In the genomic region with DNA sequence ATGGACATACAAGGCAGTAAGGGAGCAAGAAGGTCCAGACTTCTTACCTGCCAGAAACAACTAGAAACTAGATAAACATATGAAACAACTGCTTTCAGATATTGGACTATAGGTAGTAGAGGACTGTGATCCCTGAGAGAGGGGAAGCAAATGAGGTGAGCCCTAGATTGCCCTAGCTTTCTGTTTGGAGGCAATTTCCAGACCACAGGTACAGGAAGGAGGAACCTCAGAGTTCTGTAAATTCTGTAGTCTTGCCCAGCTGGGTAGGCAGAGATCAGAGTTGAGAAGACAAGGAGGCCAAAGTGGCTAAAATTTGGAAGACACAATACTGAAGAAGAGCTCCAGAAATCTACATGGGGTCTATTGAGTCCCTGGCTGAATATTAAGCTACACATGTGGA, we compare ENCODE assay signal across 13 cellular contexts. TPM values are rescaled to one million over a fixed set of nuclear protein-coding genes. Genes with fewer than 3 reads are reported as not detected.
DNase-seq lines count a peak whose midpoint lies in the region; ATAC-seq and TF ChIP-seq lines count a peak whose summit lies in the region.
"Had no signal": no experiment of that assay in that cellular context is flagged by ENCODE, and none has a peak within 500 bp of the region (broad histone marks: within the 10 kb centered on the region; RNA-seq: fewer than 3 reads in every experiment).

No MANE protein-coding gene starts in this region.

- no peaks in the 10 kb centered on the region for H3K27me3 ChIP-seq in CD8-positive, alpha-beta T cell (ENCODE audit: insufficient read depth, low read length)
- H3K27me3 ChIP-seq in GM23248 (replicated peaks; ENCODE audit: insufficient read depth) = no peaks in the 10 kb centered on the region
- H3K27me3 ChIP-seq: pancreas had no signal

- H3K9me3 Mint-ChIP-seq in CD8-positive, alpha-beta T cell = peaks cover 17% of the 10 kb centered on the region
- H3K9me3 Mint-ChIP-seq in WTC11 = peaks cover 21% of the 10 kb centered on the region

- in situ Hi-C loops in GM23248 (cut with MboI) = no loop called here

- H3K27ac ChIP-seq in CD8-positive, alpha-beta T cell (ENCODE audit: low read depth, low read length) = no peak overlapping the region
- no peak overlapping the region for H3K27ac ChIP-seq in GM23248
- H3K27ac ChIP-seq: pancreas, thoracic aorta had no signal

- H3K4me1 Mint-ChIP-seq in CD8-positive, alpha-beta T cell (ENCODE audit: low read depth) = peaks cover 55% of the 10 kb centered on the region
- H3K4me1 Mint-ChIP-seq in WTC11 = peaks cover 56% of the 10 kb centered on the region

- no peaks in the 10 kb centered on the region for H4K20me1 ChIP-seq in GM23248 (ENCODE audit: insufficient read depth)

- no peak overlapping the region for H3K4me3 ChIP-seq in CD8-positive, alpha-beta T cell (ENCODE audit: low read depth, low read length)
- no peak overlapping the region for H3K4me3 ChIP-seq in GM23248
- H3K4me3 ChIP-seq: lung, pancreas, thoracic aorta had no signal

- no peaks in the 10 kb centered on the region for H3K27me3 Mint-ChIP-seq in CD8-positive, alpha-beta T cell (ENCODE audit: low read depth)
- H3K27me3 Mint-ChIP-seq in WTC11 (ENCODE audit: low read depth) = no peaks in the 10 kb centered on the region

- H3K27ac Mint-ChIP-seq in CD8-positive, alpha-beta T cell = peak overlapping the region; percentile 1
- H3K27ac Mint-ChIP-seq in WTC11 = peak overlapping the region; percentile 2; the same call in 1 of the 2 replicates

- ATAC-seq in CD8-positive, alpha-beta T cell = no peak
- ATAC-seq in GM18909 (IDR thresholded peaks at IDR 0.05; ENCODE audit: poor library complexity, unreplicated experiment) (peak; percentile 46), HG03095 (IDR thresholded peaks at IDR 0.05; ENCODE audit: unreplicated experiment) (peak; percentile 24), WTC11 (no peak), GM19463 (IDR thresholded peaks at IDR 0.05; ENCODE audit: unreplicated experiment) (no peak)
- ATAC-seq: pancreas had no signal

- H3K9me2 ChIP-seq in GM23248 (ENCODE audit: insufficient read depth) = no peaks in the 10 kb centered on the region

- no peaks in the 10 kb centered on the region for H3K9me3 ChIP-seq in CD8-positive, alpha-beta T cell (ENCODE audit: low read length)
- H3K9me3 ChIP-seq in GM23248 (ENCODE audit: low read depth) = no peaks in the 10 kb centered on the region
- H3K9me3 ChIP-seq: pancreas, thoracic aorta had no signal

- no peak overlapping the region for H3K9ac ChIP-seq in GM23248

- POLR2A ChIA-PET in CD8-positive, alpha-beta T cell (lab: Charles Lee) = interaction anchor here (0.6 to 2.5 kb wide), 3 partner anchors 16 to 898 kb away, joined by 3 to 12 read pairs (median 4); no protein-coding TSS in a partner anchor
- POLR2A ChIA-PET in WTC11 (lab: Charles Lee) = no interaction called here

- H3K36me3 ChIP-seq in CD8-positive, alpha-beta T cell (ENCODE audit: insufficient read depth, low read length) = no peaks in the 10 kb centered on the region
- H3K36me3 ChIP-seq in GM23248 (ENCODE audit: low read depth) = 0 out of 2 replicates have a peak, but pooled peaks cover 6% of the 10 kb centered on the region
- H3K36me3 ChIP-seq: pancreas, thoracic aorta had no signal

- H3K4me2 ChIP-seq in GM23248 (ENCODE audit: unreplicated experiment) = no peak overlapping the region

- H3F3A ChIP-seq in GM23248 (ENCODE audit: insufficient read depth) = peaks cover 37% of the 10 kb centered on the region

- no peak overlapping the region for H3K4me3 Mint-ChIP-seq in CD8-positive, alpha-beta T cell
- no peak overlapping the region for H3K4me3 Mint-ChIP-seq in WTC11

- intact Hi-C loops in CD8-positive, alpha-beta T cell (cut with DNase I, micrococcal nuclease) = loop anchor here in 1 of 2 experiments (2.0 kb wide), 1 partner anchor 15 kb away; no protein-coding TSS in a partner anchor

- peaks cover 18% of the 10 kb centered on the region for H3K4me1 ChIP-seq in CD8-positive, alpha-beta T cell (ENCODE audit: insufficient read depth, low read length)
- H3K4me1 ChIP-seq in GM23248 (ENCODE audit: insufficient read depth) = peaks cover 28% of the 10 kb centered on the region

- TF ChIP-seq CTCF in CD8-positive, alpha-beta T cell (IDR thresholded peaks at IDR 0.05) = no peak
- no peak for TF ChIP-seq CTCF in WTC11 (IDR thresholded peaks at IDR 0.05)

- H3K36me3 Mint-ChIP-seq in CD8-positive, alpha-beta T cell = peaks cover 14% of the 10 kb centered on the region
- H3K36me3 Mint-ChIP-seq in WTC11 = peaks cover 17% of the 10 kb centered on the region

- H2AFZ ChIP-seq in GM23248 = no peak overlapping the region

- no peak for DNase-seq in CD8-positive, alpha-beta T cell
- DNase-seq in WTC11 (ENCODE audit: low spot score) (no peak), GM23248 (no peak), germinal center (ENCODE audit: low spot score) (no peak)
- DNase-seq in activated CD4-positive, CD25-positive, alpha-beta regulatory T cell (lab: John Stamatoyannopoulos, UW) = no peak
- DNase-seq: hippocampal formation, KBM-7, pancreas had no signal

- CTCF ChIA-PET in CD8-positive, alpha-beta T cell (lab: Charles Lee) = interaction anchor here (1.1 to 1.2 kb wide), 2 partner anchors 134 to 194 kb away, joined by 3 read pairs; no protein-coding TSS in a partner anchor
- CTCF ChIA-PET in WTC11 (lab: Charles Lee) = no interaction called here

- H3K79me2 ChIP-seq in GM23248 (ENCODE audit: insufficient read depth) = peaks cover 100% of the 10 kb centered on the region

TF ChIP-seq in WTC11, 78 proteins besides CTCF, POLR2A, EP300 and RAD21 (continues in another document):
- TF ChIP-seq, protein P1, sequence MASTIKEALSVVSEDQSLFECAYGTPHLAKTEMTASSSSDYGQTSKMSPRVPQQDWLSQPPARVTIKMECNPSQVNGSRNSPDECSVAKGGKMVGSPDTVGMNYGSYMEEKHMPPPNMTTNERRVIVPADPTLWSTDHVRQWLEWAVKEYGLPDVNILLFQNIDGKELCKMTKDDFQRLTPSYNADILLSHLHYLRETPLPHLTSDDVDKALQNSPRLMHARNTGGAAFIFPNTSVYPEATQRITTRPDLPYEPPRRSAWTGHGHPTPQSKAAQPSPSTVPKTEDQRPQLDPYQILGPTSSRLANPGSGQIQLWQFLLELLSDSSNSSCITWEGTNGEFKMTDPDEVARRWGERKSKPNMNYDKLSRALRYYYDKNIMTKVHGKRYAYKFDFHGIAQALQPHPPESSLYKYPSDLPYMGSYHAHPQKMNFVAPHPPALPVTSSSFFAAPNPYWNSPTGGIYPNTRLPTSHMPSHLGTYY (CRISPR knock-in tag; IDR thresholded peaks at IDR 0.05) = no peak
- TF ChIP-seq ZNF138 (CRISPR knock-in tag; conservative IDR thresholded peaks at IDR 0.05) = no peak
- TF ChIP-seq, protein P2, sequence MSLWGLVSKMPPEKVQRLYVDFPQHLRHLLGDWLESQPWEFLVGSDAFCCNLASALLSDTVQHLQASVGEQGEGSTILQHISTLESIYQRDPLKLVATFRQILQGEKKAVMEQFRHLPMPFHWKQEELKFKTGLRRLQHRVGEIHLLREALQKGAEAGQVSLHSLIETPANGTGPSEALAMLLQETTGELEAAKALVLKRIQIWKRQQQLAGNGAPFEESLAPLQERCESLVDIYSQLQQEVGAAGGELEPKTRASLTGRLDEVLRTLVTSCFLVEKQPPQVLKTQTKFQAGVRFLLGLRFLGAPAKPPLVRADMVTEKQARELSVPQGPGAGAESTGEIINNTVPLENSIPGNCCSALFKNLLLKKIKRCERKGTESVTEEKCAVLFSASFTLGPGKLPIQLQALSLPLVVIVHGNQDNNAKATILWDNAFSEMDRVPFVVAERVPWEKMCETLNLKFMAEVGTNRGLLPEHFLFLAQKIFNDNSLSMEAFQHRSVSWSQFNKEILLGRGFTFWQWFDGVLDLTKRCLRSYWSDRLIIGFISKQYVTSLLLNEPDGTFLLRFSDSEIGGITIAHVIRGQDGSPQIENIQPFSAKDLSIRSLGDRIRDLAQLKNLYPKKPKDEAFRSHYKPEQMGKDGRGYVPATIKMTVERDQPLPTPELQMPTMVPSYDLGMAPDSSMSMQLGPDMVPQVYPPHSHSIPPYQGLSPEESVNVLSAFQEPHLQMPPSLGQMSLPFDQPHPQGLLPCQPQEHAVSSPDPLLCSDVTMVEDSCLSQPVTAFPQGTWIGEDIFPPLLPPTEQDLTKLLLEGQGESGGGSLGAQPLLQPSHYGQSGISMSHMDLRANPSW (CRISPR knock-in tag; conservative IDR thresholded peaks at IDR 0.05; ENCODE audit: low read depth) = no peak
- TF ChIP-seq ETV6 (CRISPR knock-in tag; IDR thresholded peaks at IDR 0.05) = no peak
- TF ChIP-seq ELF4 (CRISPR knock-in tag; IDR thresholded peaks at IDR 0.05; ENCODE audit: low read depth) = no peak
- TF ChIP-seq ZNF219 (CRISPR knock-in tag; IDR thresholded peaks at IDR 0.05; ENCODE audit: borderline replicate concordance) = no peak
- TF ChIP-seq PRRX2 (CRISPR knock-in tag; IDR thresholded peaks at IDR 0.05) = no peak
- TF ChIP-seq, protein P3, sequence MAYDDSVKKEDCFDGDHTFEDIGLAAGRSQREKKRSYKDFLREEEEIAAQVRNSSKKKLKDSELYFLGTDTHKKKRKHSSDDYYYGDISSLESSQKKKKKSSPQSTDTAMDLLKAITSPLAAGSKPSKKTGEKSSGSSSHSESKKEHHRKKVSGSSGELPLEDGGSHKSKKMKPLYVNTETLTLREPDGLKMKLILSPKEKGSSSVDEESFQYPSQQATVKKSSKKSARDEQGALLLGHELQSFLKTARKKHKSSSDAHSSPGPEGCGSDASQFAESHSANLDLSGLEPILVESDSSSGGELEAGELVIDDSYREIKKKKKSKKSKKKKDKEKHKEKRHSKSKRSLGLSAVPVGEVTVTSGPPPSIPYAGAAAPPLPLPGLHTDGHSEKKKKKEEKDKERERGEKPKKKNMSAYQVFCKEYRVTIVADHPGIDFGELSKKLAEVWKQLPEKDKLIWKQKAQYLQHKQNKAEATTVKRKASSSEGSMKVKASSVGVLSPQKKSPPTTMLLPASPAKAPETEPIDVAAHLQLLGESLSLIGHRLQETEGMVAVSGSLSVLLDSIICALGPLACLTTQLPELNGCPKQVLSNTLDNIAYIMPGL (CRISPR knock-in tag; IDR thresholded peaks at IDR 0.05) = no peak

RNA-seq across cellular contexts. Expression of a gene that starts 21.0 kb away (rescaled TPM):
- total RNA-seq in CD8-positive, alpha-beta T cell = 10 to 100 TPM; 15.9 to 16.7 TPM
- total RNA-seq in WTC11 (2021) = 43.9 to 47.2 TPM (median 44.4 TPM) in 3 replicates
- 61.5 and 77.0 TPM in 2 replicates for total RNA-seq in GM23248 (2014; rRNA removed; shearing (Covaris generic))
- polyA plus RNA-seq in GM23248 (2016; fragmentation: Nextera tagmentation; extraction: Ambion mirVana) = 16.1 and 17.8 TPM in 2 replicates

Comparison
In these comparisons a context has a peak if more than half of its experiments do, and no peak if none do; other contexts are left out.
1. ATAC-seq: peak in GM18909 (single experiment) and HG03095 (single experiment); none in CD8-positive, alpha-beta T cell (single experiment), WTC11 (single experiment) and GM19463 (single experiment).